7 cellular contexts compared by ENCODE assay signal in genomic region chr3:8825153-8825825, GRCh38.
"Had no signal": no experiment of that assay in that cellular context is flagged by ENCODE, and none has a peak within 500 bp of the region (broad histone marks: within the 10 kb centered on the region; RNA-seq: fewer than 3 reads in every experiment).

No MANE protein-coding gene starts in this region.

- ATAC-seq: K562 had no signal

- H3K4me1 ChIP-seq: HAP-1 had no signal

- FAIRE-seq: K562 had no signal

- H3K27ac ChIP-seq: GM23248, HL-60 had no signal

- H3K9me3 ChIP-seq: HAP-1 had no signal

- DNase-seq: GM23248, GOT3, H7, IMR-90 had no signal

- H3K36me3 ChIP-seq: HAP-1 had no signal

- H3K9ac ChIP-seq: GM23248 had no signal

- H2AFZ ChIP-seq: GM23248 had no signal

- H3K4me3 ChIP-seq: GM23248, HAP-1, K562 had no signal
